ENCODE assay signal across 34 cellular contexts in the genomic region with DNA sequence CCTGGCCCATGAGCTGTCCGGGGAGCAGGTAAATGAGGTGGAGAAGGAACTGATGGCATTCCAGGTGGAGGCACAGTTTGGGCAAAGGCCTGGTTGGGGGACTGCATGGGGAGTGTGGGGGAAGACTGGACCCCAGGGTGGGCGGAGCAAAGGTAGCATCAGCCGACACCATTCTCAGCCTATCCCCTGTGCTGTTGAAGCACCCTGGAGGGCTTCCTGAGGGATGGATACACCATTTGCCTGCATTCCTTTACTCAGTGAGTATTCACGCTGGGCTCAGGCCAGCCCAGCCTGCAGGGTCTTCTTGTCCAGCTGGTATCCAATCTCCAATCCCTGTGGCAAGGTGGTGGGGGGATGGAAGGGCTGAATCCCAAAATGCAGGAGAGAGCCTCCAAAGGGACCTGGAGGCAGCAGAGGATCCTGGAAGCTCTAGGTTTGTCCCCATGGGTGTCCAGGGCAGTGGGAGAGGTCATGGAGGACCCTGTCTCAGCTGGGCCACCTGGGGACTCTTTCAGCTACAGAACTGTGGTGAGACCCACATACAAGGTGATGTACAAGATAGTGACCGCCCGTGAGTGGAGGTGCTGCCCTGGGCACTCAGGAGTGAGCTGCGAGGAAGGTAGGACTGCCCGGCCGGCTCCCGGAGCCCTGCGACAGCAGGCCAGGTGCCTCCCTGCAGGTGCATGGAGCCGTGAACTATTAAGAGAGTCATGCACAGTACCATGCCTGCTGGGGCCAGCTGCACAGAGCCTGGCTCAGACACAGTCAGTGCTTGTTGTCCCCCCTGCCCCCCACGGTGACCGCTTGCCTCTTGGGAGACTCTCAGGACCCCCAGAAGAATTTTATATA. TPM values are rescaled to one million over a fixed set of nuclear protein-coding genes. Genes with fewer than 3 reads are reported as not detected.
DNase-seq lines count a peak whose midpoint lies in the region; ATAC-seq, FAIRE-seq and TF ChIP-seq lines count a peak whose summit lies in the region.
"Had no signal": no experiment of that assay in that cellular context is flagged by ENCODE, and none has a peak within 500 bp of the region (broad histone marks: within the 10 kb centered on the region; RNA-seq: fewer than 3 reads in every experiment).

No MANE protein-coding gene starts in this region.

- no peak overlapping the region for H3K4me3 ChIP-seq in kidney (ENCODE audit: low read length in 2 of 2)
- H3K4me3 ChIP-seq: ascending aorta, prostate gland, right lobe of liver, SJCRH30, transverse colon had no signal

- peaks cover 20% of the 10 kb centered on the region for H3K4me1 Mint-ChIP-seq in WTC11
- H3K4me1 Mint-ChIP-seq: activated naive CD8-positive, alpha-beta T cell treated with anti-CD3 and anti-CD28 coated beads, Interleukin-2, amount 10 ng/mL, durations not matched to agents 7 days and 5 days had no signal

- H3K27ac ChIP-seq in kidney (ENCODE audit: low read depth in 2 of 2, low read length in 2 of 2): no peak overlapping the region
- no peak overlapping the region for H3K27ac ChIP-seq in substantia nigra (ENCODE audit: low read depth, low read length, poor library complexity, severe bottlenecking)
- H3K27ac ChIP-seq: ascending aorta, prostate gland, right lobe of liver, SJCRH30, transverse colon, VCaP had no signal

- no peak overlapping the region for H3K9ac ChIP-seq in kidney (ENCODE audit: low read length in 2 of 2)

- ATAC-seq in WTC11 (peak; percentile 56), GM18520 (IDR thresholded peaks at IDR 0.05; ENCODE audit: unreplicated experiment) (no peak)
- ATAC-seq: effector memory CD8-positive, alpha-beta T cell; HCT116; right lobe of liver had no signal

- intact Hi-C loops in kidney (cut with DNase I): no loop called here

- H3K27ac Mint-ChIP-seq in WTC11: no peak overlapping the region
- H3K27ac Mint-ChIP-seq: activated naive CD8-positive, alpha-beta T cell treated with anti-CD3 and anti-CD28 coated beads, Interleukin-2, amount 10 ng/mL, durations not matched to agents 7 days and 5 days; effector memory CD8-positive, alpha-beta T cell had no signal

- no peaks in the 10 kb centered on the region for H3K36me3 ChIP-seq in kidney (ENCODE audit: control insufficient read depth in 1 of 2, insufficient read depth in 2 of 2, low read length in 2 of 2)
- H3K36me3 ChIP-seq: ascending aorta, prostate gland, right lobe of liver, SJCRH30, transverse colon had no signal

- H3K27me3 Mint-ChIP-seq in WTC11 (ENCODE audit: low read depth): no peaks in the 10 kb centered on the region

- H3K4me1 ChIP-seq in kidney (ENCODE audit: control insufficient read depth in 1 of 2, insufficient read depth in 1 of 2, low read depth in 1 of 2, low read length in 2 of 2): peaks cover 0 to 6% of the 10 kb centered on the region in 2 donors
- H3K4me1 ChIP-seq: ascending aorta, prostate gland, transverse colon had no signal

- no peaks in the 10 kb centered on the region for H3K36me3 Mint-ChIP-seq in WTC11
- H3K36me3 Mint-ChIP-seq: activated naive CD8-positive, alpha-beta T cell treated with anti-CD3 and anti-CD28 coated beads, Interleukin-2, amount 10 ng/mL, durations not matched to agents 7 days and 5 days had no signal

- H3K4me3 Mint-ChIP-seq in WTC11: no peak overlapping the region
- H3K4me3 Mint-ChIP-seq: activated naive CD8-positive, alpha-beta T cell treated with anti-CD3 and anti-CD28 coated beads, Interleukin-2, amount 10 ng/mL, durations not matched to agents 7 days and 5 days; effector memory CD8-positive, alpha-beta T cell had no signal

- DNase-seq in 8988T (peak; percentile 4), ELF-1 (ENCODE audit: low read depth, low spot score) (peak; percentile 38), WTC11 (ENCODE audit: low spot score) (no peak), kidney (peak; percentile 58), substantia nigra (lab: John Stamatoyannopoulos, UW) (no peak), NCI-H2029 treated with DMSO at 0.1 percent for 48 hours (lab: John Stamatoyannopoulos, UW) (no peak)
- DNase-seq in stimulated activated CD4-positive, alpha-beta T cell treated with anti-CD3 and anti-CD28 coated beads, Interleukin-4, amount 100 ng/mL, for 1 hour: no peak
- DNase-seq: activated CD4-positive, alpha-beta T cell treated with anti-CD3 and anti-CD28 coated beads for 48 hours; activated CD8-positive, alpha-beta memory T cell treated with anti-CD3 and anti-CD28 coated beads for 24 hours; activated gamma-delta T cell treated with Interleukin-2 at 50 U/mL for 16 hours; activated naive CD8-positive, alpha-beta T cell treated with anti-CD3 and anti-CD28 coated beads, Interleukin-2, amount 10 ng/mL, durations not matched to agents 7 days and 5 days; activated T-cell treated with anti-CD3 and anti-CD28 coated beads for 4 hours; caudate nucleus; cortex of kidney; DMS79; effector memory CD8-positive, alpha-beta T cell; erythroblast; GDM1; Karpas-422; NCI-H1417 treated with DMSO at 0.1 percent for 48 hours; NCI-H446; NCI-H748 treated with DMSO at 0.1 percent for 48 hours; nucleus accumbens; SJCRH30; stimulated activated CD4-positive, alpha-beta T cell treated with anti-CD3 and anti-CD28 coated beads, Interleukin-4, amount 100 ng/mL, for 4 hours; T1000; transverse colon had no signal

- POLR2A ChIA-PET in WTC11 (lab: Charles Lee): no interaction called here

- FAIRE-seq in kidney (lab: Jason Lieb, UNC): no peak

- no peaks in the 10 kb centered on the region for H3K9me3 ChIP-seq in kidney (ENCODE audit: control insufficient read depth in 1 of 2, low read length in 2 of 2)
- H3K9me3 ChIP-seq: ascending aorta, prostate gland, right lobe of liver, SJCRH30, transverse colon had no signal

- no peak for TF ChIP-seq CTCF in WTC11 (IDR thresholded peaks at IDR 0.05)
- no peak for TF ChIP-seq CTCF in kidney (IDR thresholded peaks at IDR 0.05; ENCODE audit: borderline replicate concordance, extremely low read depth, insufficient read depth)

- CTCF ChIA-PET in WTC11 (lab: Charles Lee): interaction anchor here (1.4 to 3.2 kb wide), 4 partner anchors 12 to 98 kb away, joined by 3 to 14 read pairs (median 9); no protein-coding TSS in a partner anchor

- H3K9me3 Mint-ChIP-seq in WTC11: no peaks in the 10 kb centered on the region
- H3K9me3 Mint-ChIP-seq: activated naive CD8-positive, alpha-beta T cell treated with anti-CD3 and anti-CD28 coated beads, Interleukin-2, amount 10 ng/mL, durations not matched to agents 7 days and 5 days; effector memory CD8-positive, alpha-beta T cell had no signal

TF ChIP-seq in WTC11, 78 proteins besides CTCF, POLR2A, EP300 and RAD21 (continues in another document):
- no peak for TF ChIP-seq NR1H2 (CRISPR knock-in tag; IDR thresholded peaks at IDR 0.05)
- TF ChIP-seq, protein P1, sequence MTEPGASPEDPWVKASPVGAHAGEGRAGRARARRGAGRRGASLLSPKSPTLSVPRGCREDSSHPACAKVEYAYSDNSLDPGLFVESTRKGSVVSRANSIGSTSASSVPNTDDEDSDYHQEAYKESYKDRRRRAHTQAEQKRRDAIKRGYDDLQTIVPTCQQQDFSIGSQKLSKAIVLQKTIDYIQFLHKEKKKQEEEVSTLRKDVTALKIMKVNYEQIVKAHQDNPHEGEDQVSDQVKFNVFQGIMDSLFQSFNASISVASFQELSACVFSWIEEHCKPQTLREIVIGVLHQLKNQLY (CRISPR knock-in tag; IDR thresholded peaks at IDR 0.05): no peak
- TF ChIP-seq EMX1 (CRISPR knock-in tag; IDR thresholded peaks at IDR 0.05): no peak
- TF ChIP-seq SMAD4 (CRISPR knock-in tag; IDR thresholded peaks at IDR 0.05): no peak
- TF ChIP-seq, protein P2, sequence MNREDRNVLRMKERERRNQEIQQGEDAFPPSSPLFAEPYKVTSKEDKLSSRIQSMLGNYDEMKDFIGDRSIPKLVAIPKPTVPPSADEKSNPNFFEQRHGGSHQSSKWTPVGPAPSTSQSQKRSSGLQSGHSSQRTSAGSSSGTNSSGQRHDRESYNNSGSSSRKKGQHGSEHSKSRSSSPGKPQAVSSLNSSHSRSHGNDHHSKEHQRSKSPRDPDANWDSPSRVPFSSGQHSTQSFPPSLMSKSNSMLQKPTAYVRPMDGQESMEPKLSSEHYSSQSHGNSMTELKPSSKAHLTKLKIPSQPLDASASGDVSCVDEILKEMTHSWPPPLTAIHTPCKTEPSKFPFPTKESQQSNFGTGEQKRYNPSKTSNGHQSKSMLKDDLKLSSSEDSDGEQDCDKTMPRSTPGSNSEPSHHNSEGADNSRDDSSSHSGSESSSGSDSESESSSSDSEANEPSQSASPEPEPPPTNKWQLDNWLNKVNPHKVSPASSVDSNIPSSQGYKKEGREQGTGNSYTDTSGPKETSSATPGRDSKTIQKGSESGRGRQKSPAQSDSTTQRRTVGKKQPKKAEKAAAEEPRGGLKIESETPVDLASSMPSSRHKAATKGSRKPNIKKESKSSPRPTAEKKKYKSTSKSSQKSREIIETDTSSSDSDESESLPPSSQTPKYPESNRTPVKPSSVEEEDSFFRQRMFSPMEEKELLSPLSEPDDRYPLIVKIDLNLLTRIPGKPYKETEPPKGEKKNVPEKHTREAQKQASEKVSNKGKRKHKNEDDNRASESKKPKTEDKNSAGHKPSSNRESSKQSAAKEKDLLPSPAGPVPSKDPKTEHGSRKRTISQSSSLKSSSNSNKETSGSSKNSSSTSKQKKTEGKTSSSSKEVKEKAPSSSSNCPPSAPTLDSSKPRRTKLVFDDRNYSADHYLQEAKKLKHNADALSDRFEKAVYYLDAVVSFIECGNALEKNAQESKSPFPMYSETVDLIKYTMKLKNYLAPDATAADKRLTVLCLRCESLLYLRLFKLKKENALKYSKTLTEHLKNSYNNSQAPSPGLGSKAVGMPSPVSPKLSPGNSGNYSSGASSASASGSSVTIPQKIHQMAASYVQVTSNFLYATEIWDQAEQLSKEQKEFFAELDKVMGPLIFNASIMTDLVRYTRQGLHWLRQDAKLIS (CRISPR knock-in tag; IDR thresholded peaks at IDR 0.05; ENCODE audit: borderline replicate concordance): no peak
- no peak for TF ChIP-seq NFATC4 (CRISPR knock-in tag; IDR thresholded peaks at IDR 0.05)
- no peak for TF ChIP-seq NFYB (CRISPR knock-in tag; conservative IDR thresholded peaks at IDR 0.05; ENCODE audit: low read depth)

RNA-seq across cellular contexts. Expression of a gene that starts 9.5 kb away (rescaled TPM):
- 6.0 to 8.6 TPM (median 6.1 TPM) in 3 replicates for total RNA-seq in WTC11 (2021)
- 9.6 TPM for total RNA-seq in kidney
- 25.5 TPM for polyA plus RNA-seq in kidney (ENCODE audit: insufficient read depth, low read depth, low replicate concordance)
- total RNA-seq: activated naive CD8-positive, alpha-beta T cell treated with anti-CD3 and anti-CD28 coated beads, Interleukin-2, amount 10 ng/mL, durations not matched to agents 7 days and 5 days; RPMI7951 had no signal

RNA-seq across cellular contexts. Expression of a gene that starts 52.5 kb away (rescaled TPM):
- total RNA-seq in WTC11 (2021) (69.6 to 78.2 TPM (median 77.9 TPM) in 3 replicates), kidney (19.2 TPM)
- 26.3 TPM for polyA plus RNA-seq in kidney (ENCODE audit: insufficient read depth, low read depth, low replicate concordance)

RNA-seq across cellular contexts. Expression of a gene that starts 52.8 kb away (rescaled TPM):
- total RNA-seq in WTC11 (2021) (377 to 400 TPM (median 384 TPM) in 3 replicates), kidney (214 TPM)
- 124 TPM for polyA plus RNA-seq in kidney (ENCODE audit: insufficient read depth, low read depth, low replicate concordance)

Comparison
In these comparisons a context has a peak if more than half of its experiments do, and no peak if none do; other contexts are left out.
1. DNase-seq: peak in 8988T (single experiment), ELF-1 (single experiment) and kidney (single experiment); none in WTC11 (single experiment), substantia nigra (0 of 49), NCI-H2029 treated with DMSO at 0.1 percent for 48 hours (single experiment) and stimulated activated CD4-positive, alpha-beta T cell treated with anti-CD3 and anti-CD28 coated beads, Interleukin-4, amount 100 ng/mL, for 1 hour (single experiment).